Comparison of ENCODE assay signal across 24 cellular contexts in the genomic region with DNA sequence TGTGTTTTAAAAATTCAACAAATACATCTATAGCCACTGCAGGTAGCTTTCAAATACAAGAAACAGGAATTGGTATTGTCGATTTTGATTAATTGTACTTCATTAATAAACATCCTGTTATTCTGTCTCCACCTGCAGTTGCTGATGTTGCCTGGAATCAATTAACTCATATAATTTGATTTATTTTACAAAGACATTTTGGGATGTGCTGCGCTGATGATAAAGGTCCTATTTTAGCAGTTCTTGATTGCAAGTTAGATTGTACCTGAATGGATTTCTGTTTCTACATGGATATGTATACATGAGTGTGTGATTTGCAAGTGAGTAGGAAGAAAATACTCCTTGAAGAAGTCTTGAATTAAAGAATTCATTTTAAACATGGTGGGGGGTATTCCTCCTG.
DNase-seq lines count a peak whose midpoint lies in the region; ATAC-seq and TF ChIP-seq lines count a peak whose summit lies in the region.
"Had no signal": no experiment of that assay in that cellular context is flagged by ENCODE, and none has a peak within 500 bp of the region (broad histone marks: within the 10 kb centered on the region; RNA-seq: fewer than 3 reads in every experiment).

No MANE protein-coding gene starts in this region.

- H3K4me3 Mint-ChIP-seq in effector memory CD8-positive, alpha-beta T cell = no peak overlapping the region
- H3K4me3 Mint-ChIP-seq in activated T-cell treated with anti-CD3 and anti-CD28 coated beads, Interleukin-2, amount 50 U/mL, for 72 hours = no peak overlapping the region
- H3K4me3 Mint-ChIP-seq in HFFc6 = no peak overlapping the region
- H3K4me3 Mint-ChIP-seq: CD14-positive monocyte; CD4-positive, alpha-beta memory T cell; CD4-positive, CD25-positive, alpha-beta regulatory T cell had no signal

- DNase-seq in SK-N-DZ (ENCODE audit: low spot score) = peak; percentile 10
- DNase-seq in SK-N-SH = peak; percentile 28
- DNase-seq in effector memory CD8-positive, alpha-beta T cell = no peak
- no peak for DNase-seq in activated T-cell treated with anti-CD3 and anti-CD28 coated beads, Interleukin-2, amount 50 U/mL, for 72 hours
- no peak for DNase-seq in HFFc6
- DNase-seq in hippocampal formation (lab: John Stamatoyannopoulos, UW) = no peak
- DNase-seq: 8988T; ACHN; BE2C; C1 segment of cervical spinal cord; CD4-positive, alpha-beta memory T cell; CD4-positive, CD25-positive, alpha-beta regulatory T cell; CD8-positive, alpha-beta memory T cell; COR-L47; DMS 273 treated with DMSO at 0.1 percent for 48 hours; DMS153; DMS53; DMS79; DND-41; EL; GDM1 had no signal

- H3K79me2 ChIP-seq in SK-N-SH (ENCODE audit: insufficient read depth) = no peaks in the 10 kb centered on the region

- H3K9me3 Mint-ChIP-seq in effector memory CD8-positive, alpha-beta T cell = no peaks in the 10 kb centered on the region
- H3K9me3 Mint-ChIP-seq in activated T-cell treated with anti-CD3 and anti-CD28 coated beads, Interleukin-2, amount 50 U/mL, for 72 hours = no peaks in the 10 kb centered on the region
- H3K9me3 Mint-ChIP-seq in HFFc6 = no peaks in the 10 kb centered on the region
- H3K9me3 Mint-ChIP-seq: CD4-positive, alpha-beta memory T cell; CD4-positive, CD25-positive, alpha-beta regulatory T cell; CD8-positive, alpha-beta memory T cell had no signal

- TF ChIP-seq EP300 in SK-N-SH (IDR thresholded peaks at IDR 0.05; ENCODE audit: borderline replicate concordance in 1 of 2, low read depth in 1 of 2, low read length in 1 of 2) = peak in 1 of 2 experiments; percentile 86; a peak in 2 of 4 replicates

- CTCF ChIA-PET in SK-N-SH (lab: Yijun Ruan, JAX) = interaction anchor here (1.3 kb wide), 1 partner anchor 15 kb away, joined by 3 read pairs; no protein-coding TSS in a partner anchor

- peak; percentile 22; the same call in 1 of the 2 replicates for TF ChIP-seq RAD21 in SK-N-SH (IDR thresholded peaks at IDR 0.05; ENCODE audit: low read length)

- no peaks in the 10 kb centered on the region for H3K9me3 ChIP-seq in SK-N-SH
- H3K9me3 ChIP-seq: BE2C, BLaER1 had no signal

- H3K4me1 ChIP-seq in SK-N-SH (ENCODE audit: control insufficient read depth in 1 of 2, insufficient read depth in 2 of 2, low read depth in 1 of 2, low read length in 1 of 2) = peaks cover 0 to 13% of the 10 kb centered on the region in 2 experiments; a peak in 2 of 4 replicates
- H3K4me1 ChIP-seq: BLaER1 had no signal

- POLR2A ChIA-PET in SK-N-SH (lab: Yijun Ruan, JAX) = no interaction called here

- no peaks in the 10 kb centered on the region for H3K27me3 ChIP-seq in SK-N-SH (ENCODE audit: insufficient read depth)
- H3K27me3 ChIP-seq: BE2C, BLaER1 had no signal

- no peak overlapping the region for H3K4me2 ChIP-seq in SK-N-SH
- H3K4me2 ChIP-seq: BLaER1 had no signal

- ATAC-seq in effector memory CD8-positive, alpha-beta T cell (replicated peaks) = no peak
- no peak for ATAC-seq in activated T-cell treated with anti-CD3 and anti-CD28 coated beads, Interleukin-2, amount 50 U/mL, for 72 hours (replicated peaks in 1 of 2)
- ATAC-seq: GM12878 had no signal

- H3K36me3 Mint-ChIP-seq in effector memory CD8-positive, alpha-beta T cell (ENCODE audit: insufficient read depth) = peaks cover 32% of the 10 kb centered on the region
- no peaks in the 10 kb centered on the region for H3K36me3 Mint-ChIP-seq in activated T-cell treated with anti-CD3 and anti-CD28 coated beads, Interleukin-2, amount 50 U/mL, for 72 hours (ENCODE audit: insufficient read depth in 2 of 2)
- H3K36me3 Mint-ChIP-seq in HFFc6 (ENCODE audit: low read depth) = no peaks in the 10 kb centered on the region

- H3K4me3 ChIP-seq in SK-N-SH (ENCODE audit: low read depth in 2 of 2, low read length in 1 of 2) = no peak overlapping the region
- H3K4me3 ChIP-seq: BLaER1, GM12878 had no signal

- peak overlapping the region; percentile 31 to 74 for H3K27ac Mint-ChIP-seq in effector memory CD8-positive, alpha-beta T cell
- H3K27ac Mint-ChIP-seq in activated T-cell treated with anti-CD3 and anti-CD28 coated beads, Interleukin-2, amount 50 U/mL, for 72 hours = no peak overlapping the region
- H3K27ac Mint-ChIP-seq in HFFc6 = no peak overlapping the region

- no peaks in the 10 kb centered on the region for H3K27me3 Mint-ChIP-seq in effector memory CD8-positive, alpha-beta T cell
- no peaks in the 10 kb centered on the region for H3K27me3 Mint-ChIP-seq in activated T-cell treated with anti-CD3 and anti-CD28 coated beads, Interleukin-2, amount 50 U/mL, for 72 hours (ENCODE audit: low read depth)
- H3K27me3 Mint-ChIP-seq in HFFc6 (ENCODE audit: insufficient read depth) = no peaks in the 10 kb centered on the region
- H3K27me3 Mint-ChIP-seq: CD4-positive, alpha-beta memory T cell; CD4-positive, CD25-positive, alpha-beta regulatory T cell; CD8-positive, alpha-beta memory T cell had no signal

- no peaks in the 10 kb centered on the region for H3F3A ChIP-seq in SK-N-SH (replicated peaks; ENCODE audit: insufficient read depth)

- H3K36me3 ChIP-seq in SK-N-SH (replicated peaks in 1 of 2; ENCODE audit: control insufficient read depth in 1 of 2, insufficient read depth in 2 of 2, low read length in 1 of 2) = no peaks in the 10 kb centered on the region
- H3K36me3 ChIP-seq: BE2C, BLaER1 had no signal

- H3K27ac ChIP-seq in SK-N-SH (ENCODE audit: low read depth in 2 of 2, low read length in 1 of 2) = peak overlapping the region in 1 of 2 experiments; percentile 89; a peak in 2 of 4 replicates
- H3K27ac ChIP-seq: BLaER1 had no signal

- TF ChIP-seq CTCF in SK-N-SH (IDR thresholded peaks at IDR 0.05) (no peak), HFFc6 (IDR thresholded peaks at IDR 0.05) (no peak)

- no peak overlapping the region for H2AFZ ChIP-seq in SK-N-SH (ENCODE audit: low read depth)

- no peak overlapping the region for H3K9ac ChIP-seq in SK-N-SH
- H3K9ac ChIP-seq: BLaER1 had no signal

- H4K20me1 ChIP-seq in SK-N-SH (ENCODE audit: insufficient read depth) = no peaks in the 10 kb centered on the region
- H4K20me1 ChIP-seq: BLaER1 had no signal

- H3K4me1 Mint-ChIP-seq in effector memory CD8-positive, alpha-beta T cell (ENCODE audit: low read depth in 2 of 2) = peaks cover 11 to 15% of the 10 kb centered on the region in 2 donors
- H3K4me1 Mint-ChIP-seq in activated T-cell treated with anti-CD3 and anti-CD28 coated beads, Interleukin-2, amount 50 U/mL, for 72 hours (ENCODE audit: low read depth) = peaks cover 20% of the 10 kb centered on the region
- H3K4me1 Mint-ChIP-seq in HFFc6 (ENCODE audit: low read depth) = peaks cover 21% of the 10 kb centered on the region

- WGBS in SK-N-SH (ENCODE audit: low lambda C conversion rate) = 23% methylated on average over 2 of the region's 2 CpGs

- no peaks in the 10 kb centered on the region for H3K9me2 ChIP-seq in SK-N-SH

TF ChIP-seq in SK-N-SH, 30 proteins besides CTCF, POLR2A, EP300 and RAD21:
- TF ChIP-seq TEAD4 (IDR thresholded peaks at IDR 0.05; ENCODE audit: borderline replicate concordance, insufficient read depth) (no peak), FOXJ3 (CRISPR knock-in tag; IDR thresholded peaks at IDR 0.05) (0 out of 2 replicates have a peak, but pooled peaks have one; percentile 51), JUND (IDR thresholded peaks at IDR 0.05) (no peak), RCOR1 (IDR thresholded peaks at IDR 0.05; ENCODE audit: low read length) (0 out of 2 replicates have a peak, but pooled peaks have one; percentile 33), TCF12 (IDR thresholded peaks at IDR 0.05) (peak; percentile 21; the same call in 1 of the 2 replicates), SIN3A (IDR thresholded peaks at IDR 0.05; ENCODE audit: borderline replicate concordance, low read depth, low read length) (no peak), GATA2 (CRISPR knock-in tag; IDR thresholded peaks at IDR 0.05) (peak; percentile 83), MAX (IDR thresholded peaks at IDR 0.05; ENCODE audit: low read depth) (no peak), FOXM1 (IDR thresholded peaks at IDR 0.05; ENCODE audit: low read depth) (no peak), NFIC (IDR thresholded peaks at IDR 0.05; ENCODE audit: borderline replicate concordance) (no peak), CHD2 (IDR thresholded peaks at IDR 0.05; ENCODE audit: low read length, partially characterized antibody) (peak; percentile 25)
- TF ChIP-seq, protein P1, sequence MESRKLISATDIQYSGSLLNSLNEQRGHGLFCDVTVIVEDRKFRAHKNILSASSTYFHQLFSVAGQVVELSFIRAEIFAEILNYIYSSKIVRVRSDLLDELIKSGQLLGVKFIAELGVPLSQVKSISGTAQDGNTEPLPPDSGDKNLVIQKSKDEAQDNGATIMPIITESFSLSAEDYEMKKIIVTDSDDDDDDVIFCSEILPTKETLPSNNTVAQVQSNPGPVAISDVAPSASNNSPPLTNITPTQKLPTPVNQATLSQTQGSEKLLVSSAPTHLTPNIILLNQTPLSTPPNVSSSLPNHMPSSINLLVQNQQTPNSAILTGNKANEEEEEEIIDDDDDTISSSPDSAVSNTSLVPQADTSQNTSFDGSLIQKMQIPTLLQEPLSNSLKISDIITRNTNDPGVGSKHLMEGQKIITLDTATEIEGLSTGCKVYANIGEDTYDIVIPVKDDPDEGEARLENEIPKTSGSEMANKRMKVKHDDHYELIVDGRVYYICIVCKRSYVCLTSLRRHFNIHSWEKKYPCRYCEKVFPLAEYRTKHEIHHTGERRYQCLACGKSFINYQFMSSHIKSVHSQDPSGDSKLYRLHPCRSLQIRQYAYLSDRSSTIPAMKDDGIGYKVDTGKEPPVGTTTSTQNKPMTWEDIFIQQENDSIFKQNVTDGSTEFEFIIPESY (IDR thresholded peaks at IDR 0.05; ENCODE audit: borderline replicate concordance, low read depth) = no peak

Comparison
In these comparisons a context has a peak if more than half of its experiments do, and no peak if none do; other contexts are left out.
1. DNase-seq: peak in SK-N-DZ (single experiment) and SK-N-SH (single experiment); none in effector memory CD8-positive, alpha-beta T cell (0 of 3), activated T-cell treated with anti-CD3 and anti-CD28 coated beads, Interleukin-2, amount 50 U/mL, for 72 hours (0 of 2), HFFc6 (single experiment) and hippocampal formation (0 of 2).
2. H3K27ac Mint-ChIP-seq: peak in effector memory CD8-positive, alpha-beta T cell (2 of 2); none in activated T-cell treated with anti-CD3 and anti-CD28 coated beads, Interleukin-2, amount 50 U/mL, for 72 hours (single experiment) and HFFc6 (single experiment).